Comparison of ENCODE assay signal across 1 cellular context in the genomic region with DNA sequence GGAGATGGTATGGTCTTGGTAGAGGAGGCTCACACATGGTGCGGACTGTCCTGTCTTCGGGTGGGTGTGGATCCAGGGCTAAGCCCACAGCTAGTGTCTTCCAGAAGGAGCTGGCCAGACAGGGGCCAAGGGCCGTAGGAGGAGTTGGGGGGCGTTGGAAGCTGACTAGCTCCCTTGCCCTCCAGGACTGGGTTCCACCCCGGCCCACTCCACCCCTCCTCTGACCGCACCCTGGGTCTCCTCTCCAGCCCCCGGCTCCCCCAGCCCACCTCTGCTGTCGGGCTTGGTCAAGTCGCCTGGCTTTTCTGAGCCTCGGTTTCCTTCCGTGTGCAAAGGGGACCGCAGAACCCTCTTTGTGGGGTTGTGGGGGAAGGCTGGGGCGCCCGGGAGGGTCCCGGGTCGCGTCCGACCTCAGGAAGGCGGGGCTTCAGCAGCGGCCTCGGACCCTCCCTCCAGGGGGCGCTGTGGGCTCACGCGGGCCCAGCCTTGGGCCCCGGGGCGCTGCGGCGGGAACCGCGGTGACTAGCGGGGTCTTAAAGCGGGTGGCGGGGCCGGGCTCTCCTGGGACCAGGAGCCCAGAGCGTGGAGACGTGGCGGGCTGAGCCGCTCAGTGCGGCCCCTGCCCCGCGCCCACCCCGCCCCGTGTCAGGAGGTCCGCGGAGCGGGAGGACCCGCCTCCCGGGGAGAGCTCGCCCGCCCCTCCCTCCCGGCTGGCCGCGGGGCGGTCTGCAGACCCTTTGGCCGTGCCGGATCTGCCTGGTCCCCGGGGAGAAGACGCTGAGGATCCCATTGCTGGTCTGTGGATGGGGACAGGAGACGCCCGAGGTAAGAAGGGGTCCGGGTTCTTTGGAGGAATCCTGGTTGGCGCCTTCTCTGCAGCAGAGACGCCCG.
TF ChIP-seq lines count a peak whose summit lies in the region.

No MANE protein-coding gene starts in this region.

TF ChIP-seq in K562, 482 proteins besides CTCF, POLR2A, EP300 and RAD21 (continues in another document):
- no peak for TF ChIP-seq WHSC1 (IDR thresholded peaks at IDR 0.05; ENCODE audit: low read length)
- no peak for TF ChIP-seq GATAD2B (IDR thresholded peaks at IDR 0.05; ENCODE audit: borderline replicate concordance)
- peak; percentile 50 to 66; a peak in 2 of 4 replicates for TF ChIP-seq MAZ (CRISPR knock-in tag; conservative IDR thresholded peaks at IDR 0.05 in 1 of 2, IDR thresholded peaks at IDR 0.05 in 1 of 2)
- TF ChIP-seq DPF2 (IDR thresholded peaks at IDR 0.05): no peak
- TF ChIP-seq, protein P1, sequence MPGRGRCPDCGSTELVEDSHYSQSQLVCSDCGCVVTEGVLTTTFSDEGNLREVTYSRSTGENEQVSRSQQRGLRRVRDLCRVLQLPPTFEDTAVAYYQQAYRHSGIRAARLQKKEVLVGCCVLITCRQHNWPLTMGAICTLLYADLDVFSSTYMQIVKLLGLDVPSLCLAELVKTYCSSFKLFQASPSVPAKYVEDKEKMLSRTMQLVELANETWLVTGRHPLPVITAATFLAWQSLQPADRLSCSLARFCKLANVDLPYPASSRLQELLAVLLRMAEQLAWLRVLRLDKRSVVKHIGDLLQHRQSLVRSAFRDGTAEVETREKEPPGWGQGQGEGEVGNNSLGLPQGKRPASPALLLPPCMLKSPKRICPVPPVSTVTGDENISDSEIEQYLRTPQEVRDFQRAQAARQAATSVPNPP (IDR thresholded peaks at IDR 0.05; ENCODE audit: borderline replicate concordance, insufficient read depth, insufficient read length): no peak
- TF ChIP-seq, protein P2, sequence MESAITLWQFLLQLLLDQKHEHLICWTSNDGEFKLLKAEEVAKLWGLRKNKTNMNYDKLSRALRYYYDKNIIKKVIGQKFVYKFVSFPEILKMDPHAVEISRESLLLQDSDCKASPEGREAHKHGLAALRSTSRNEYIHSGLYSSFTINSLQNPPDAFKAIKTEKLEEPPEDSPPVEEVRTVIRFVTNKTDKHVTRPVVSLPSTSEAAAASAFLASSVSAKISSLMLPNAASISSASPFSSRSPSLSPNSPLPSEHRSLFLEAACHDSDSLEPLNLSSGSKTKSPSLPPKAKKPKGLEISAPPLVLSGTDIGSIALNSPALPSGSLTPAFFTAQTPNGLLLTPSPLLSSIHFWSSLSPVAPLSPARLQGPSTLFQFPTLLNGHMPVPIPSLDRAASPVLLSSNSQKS (CRISPR knock-in tag; IDR thresholded peaks at IDR 0.05): no peak
- TF ChIP-seq, protein P3, sequence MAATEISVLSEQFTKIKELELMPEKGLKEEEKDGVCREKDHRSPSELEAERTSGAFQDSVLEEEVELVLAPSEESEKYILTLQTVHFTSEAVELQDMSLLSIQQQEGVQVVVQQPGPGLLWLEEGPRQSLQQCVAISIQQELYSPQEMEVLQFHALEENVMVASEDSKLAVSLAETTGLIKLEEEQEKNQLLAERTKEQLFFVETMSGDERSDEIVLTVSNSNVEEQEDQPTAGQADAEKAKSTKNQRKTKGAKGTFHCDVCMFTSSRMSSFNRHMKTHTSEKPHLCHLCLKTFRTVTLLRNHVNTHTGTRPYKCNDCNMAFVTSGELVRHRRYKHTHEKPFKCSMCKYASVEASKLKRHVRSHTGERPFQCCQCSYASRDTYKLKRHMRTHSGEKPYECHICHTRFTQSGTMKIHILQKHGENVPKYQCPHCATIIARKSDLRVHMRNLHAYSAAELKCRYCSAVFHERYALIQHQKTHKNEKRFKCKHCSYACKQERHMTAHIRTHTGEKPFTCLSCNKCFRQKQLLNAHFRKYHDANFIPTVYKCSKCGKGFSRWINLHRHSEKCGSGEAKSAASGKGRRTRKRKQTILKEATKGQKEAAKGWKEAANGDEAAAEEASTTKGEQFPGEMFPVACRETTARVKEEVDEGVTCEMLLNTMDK (IDR thresholded peaks at IDR 0.05; ENCODE audit: borderline replicate concordance, insufficient read depth, low read depth, low read length, poor library complexity, severe bottlenecking): peak; percentile 86
- 0 out of 2 replicates have a peak, but pooled peaks have one; percentile 18 for TF ChIP-seq POLR2G (IDR thresholded peaks at IDR 0.05; ENCODE audit: low read depth, low read length)
- TF ChIP-seq MEF2A (IDR thresholded peaks at IDR 0.05; ENCODE audit: control insufficient read depth, low read depth, low read length): no peak
- no peak for TF ChIP-seq ZFP1 (CRISPR knock-in tag; IDR thresholded peaks at IDR 0.05)
- TF ChIP-seq SMC3 (conservative IDR thresholded peaks at IDR 0.05; ENCODE audit: insufficient read depth, low read depth, low read length): peak; percentile 54
- no peak for TF ChIP-seq L3MBTL2 (IDR thresholded peaks at IDR 0.05)
- peak; percentile 47 for TF ChIP-seq FIP1L1 (IDR thresholded peaks at IDR 0.05; ENCODE audit: low read depth, low read length, poor library complexity, severe bottlenecking)
- TF ChIP-seq ZFPM2 (CRISPR knock-in tag; IDR thresholded peaks at IDR 0.05): no peak
- no peak; the same call in 1 of the 2 replicates for TF ChIP-seq XRCC5 (IDR thresholded peaks at IDR 0.05; ENCODE audit: low read depth, low read length)
- no peak for TF ChIP-seq NCOA1 (IDR thresholded peaks at IDR 0.05; ENCODE audit: low read depth)
- TF ChIP-seq ARID2 (IDR thresholded peaks at IDR 0.05): 0 out of 2 replicates have a peak, but pooled peaks have one; percentile 41
- no peak for TF ChIP-seq BRD4 (IDR thresholded peaks at IDR 0.05)
- TF ChIP-seq CREBBP (IDR thresholded peaks at IDR 0.05; ENCODE audit: low read depth, low read length): no peak
- TF ChIP-seq, protein P4, sequence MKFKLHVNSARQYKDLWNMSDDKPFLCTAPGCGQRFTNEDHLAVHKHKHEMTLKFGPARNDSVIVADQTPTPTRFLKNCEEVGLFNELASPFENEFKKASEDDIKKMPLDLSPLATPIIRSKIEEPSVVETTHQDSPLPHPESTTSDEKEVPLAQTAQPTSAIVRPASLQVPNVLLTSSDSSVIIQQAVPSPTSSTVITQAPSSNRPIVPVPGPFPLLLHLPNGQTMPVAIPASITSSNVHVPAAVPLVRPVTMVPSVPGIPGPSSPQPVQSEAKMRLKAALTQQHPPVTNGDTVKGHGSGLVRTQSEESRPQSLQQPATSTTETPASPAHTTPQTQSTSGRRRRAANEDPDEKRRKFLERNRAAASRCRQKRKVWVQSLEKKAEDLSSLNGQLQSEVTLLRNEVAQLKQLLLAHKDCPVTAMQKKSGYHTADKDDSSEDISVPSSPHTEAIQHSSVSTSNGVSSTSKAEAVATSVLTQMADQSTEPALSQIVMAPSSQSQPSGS (CRISPR knock-in tag; IDR thresholded peaks at IDR 0.05): no peak
- no peak for TF ChIP-seq TAF1 (IDR thresholded peaks at IDR 0.05; ENCODE audit: control insufficient read depth, extremely low read depth, insufficient read depth, low read length, severe bottlenecking)
- TF ChIP-seq, protein P5, sequence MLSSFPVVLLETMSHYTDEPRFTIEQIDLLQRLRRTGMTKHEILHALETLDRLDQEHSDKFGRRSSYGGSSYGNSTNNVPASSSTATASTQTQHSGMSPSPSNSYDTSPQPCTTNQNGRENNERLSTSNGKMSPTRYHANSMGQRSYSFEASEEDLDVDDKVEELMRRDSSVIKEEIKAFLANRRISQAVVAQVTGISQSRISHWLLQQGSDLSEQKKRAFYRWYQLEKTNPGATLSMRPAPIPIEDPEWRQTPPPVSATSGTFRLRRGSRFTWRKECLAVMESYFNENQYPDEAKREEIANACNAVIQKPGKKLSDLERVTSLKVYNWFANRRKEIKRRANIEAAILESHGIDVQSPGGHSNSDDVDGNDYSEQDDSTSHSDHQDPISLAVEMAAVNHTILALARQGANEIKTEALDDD (IDR thresholded peaks at IDR 0.05): no peak
- peak in 2 of 3 experiments; percentile 11 to 25 for TF ChIP-seq YY1 (IDR thresholded peaks at IDR 0.05; ENCODE audit: borderline replicate concordance in 1 of 3, control insufficient read depth in 1 of 3, extremely low read depth in 1 of 3, insufficient read depth in 3 of 3, insufficient read length in 1 of 3, insufficient replicate concordance in 2 of 3, low read depth in 1 of 3, low read length in 2 of 3)
- TF ChIP-seq, protein P6, sequence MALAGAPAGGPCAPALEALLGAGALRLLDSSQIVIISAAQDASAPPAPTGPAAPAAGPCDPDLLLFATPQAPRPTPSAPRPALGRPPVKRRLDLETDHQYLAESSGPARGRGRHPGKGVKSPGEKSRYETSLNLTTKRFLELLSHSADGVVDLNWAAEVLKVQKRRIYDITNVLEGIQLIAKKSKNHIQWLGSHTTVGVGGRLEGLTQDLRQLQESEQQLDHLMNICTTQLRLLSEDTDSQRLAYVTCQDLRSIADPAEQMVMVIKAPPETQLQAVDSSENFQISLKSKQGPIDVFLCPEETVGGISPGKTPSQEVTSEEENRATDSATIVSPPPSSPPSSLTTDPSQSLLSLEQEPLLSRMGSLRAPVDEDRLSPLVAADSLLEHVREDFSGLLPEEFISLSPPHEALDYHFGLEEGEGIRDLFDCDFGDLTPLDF (CRISPR knock-in tag; IDR thresholded peaks at IDR 0.05): no peak
- no peak for TF ChIP-seq POLR2H (tag; IDR thresholded peaks at IDR 0.05; ENCODE audit: low read depth)
- TF ChIP-seq ZFX (CRISPR knock-in tag; IDR thresholded peaks at IDR 0.05): peak; percentile 29; the same call in 1 of the 2 replicates
- peak; percentile 21 for TF ChIP-seq TBP (optimal IDR thresholded peaks at IDR 0.05; ENCODE audit: low read depth, low read length)
- peak; percentile 88 for TF ChIP-seq RB1 (IDR thresholded peaks at IDR 0.05; ENCODE audit: low read depth)
- TF ChIP-seq NR1H2 (CRISPR knock-in tag; IDR thresholded peaks at IDR 0.05): no peak
- TF ChIP-seq, protein P7, sequence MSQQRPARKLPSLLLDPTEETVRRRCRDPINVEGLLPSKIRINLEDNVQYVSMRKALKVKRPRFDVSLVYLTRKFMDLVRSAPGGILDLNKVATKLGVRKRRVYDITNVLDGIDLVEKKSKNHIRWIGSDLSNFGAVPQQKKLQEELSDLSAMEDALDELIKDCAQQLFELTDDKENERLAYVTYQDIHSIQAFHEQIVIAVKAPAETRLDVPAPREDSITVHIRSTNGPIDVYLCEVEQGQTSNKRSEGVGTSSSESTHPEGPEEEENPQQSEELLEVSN (IDR thresholded peaks at IDR 0.05; ENCODE audit: borderline replicate concordance in 1 of 2, extremely low read depth in 1 of 2, insufficient read depth in 1 of 2, insufficient read length in 1 of 2, low read depth in 1 of 2, low read length in 1 of 2, poor library complexity in 1 of 2, severe bottlenecking in 1 of 2): peak in 1 of 2 experiments; percentile 69
- no peak for TF ChIP-seq ARNT (IDR thresholded peaks at IDR 0.05)
- TF ChIP-seq, protein P8, sequence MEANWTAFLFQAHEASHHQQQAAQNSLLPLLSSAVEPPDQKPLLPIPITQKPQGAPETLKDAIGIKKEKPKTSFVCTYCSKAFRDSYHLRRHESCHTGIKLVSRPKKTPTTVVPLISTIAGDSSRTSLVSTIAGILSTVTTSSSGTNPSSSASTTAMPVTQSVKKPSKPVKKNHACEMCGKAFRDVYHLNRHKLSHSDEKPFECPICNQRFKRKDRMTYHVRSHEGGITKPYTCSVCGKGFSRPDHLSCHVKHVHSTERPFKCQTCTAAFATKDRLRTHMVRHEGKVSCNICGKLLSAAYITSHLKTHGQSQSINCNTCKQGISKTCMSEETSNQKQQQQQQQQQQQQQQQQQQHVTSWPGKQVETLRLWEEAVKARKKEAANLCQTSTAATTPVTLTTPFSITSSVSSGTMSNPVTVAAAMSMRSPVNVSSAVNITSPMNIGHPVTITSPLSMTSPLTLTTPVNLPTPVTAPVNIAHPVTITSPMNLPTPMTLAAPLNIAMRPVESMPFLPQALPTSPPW (CRISPR knock-in tag; IDR thresholded peaks at IDR 0.05): peak; percentile 51
- no peak for TF ChIP-seq PURB (CRISPR knock-in tag; IDR thresholded peaks at IDR 0.05; ENCODE audit: low read depth)
- TF ChIP-seq, protein P9, sequence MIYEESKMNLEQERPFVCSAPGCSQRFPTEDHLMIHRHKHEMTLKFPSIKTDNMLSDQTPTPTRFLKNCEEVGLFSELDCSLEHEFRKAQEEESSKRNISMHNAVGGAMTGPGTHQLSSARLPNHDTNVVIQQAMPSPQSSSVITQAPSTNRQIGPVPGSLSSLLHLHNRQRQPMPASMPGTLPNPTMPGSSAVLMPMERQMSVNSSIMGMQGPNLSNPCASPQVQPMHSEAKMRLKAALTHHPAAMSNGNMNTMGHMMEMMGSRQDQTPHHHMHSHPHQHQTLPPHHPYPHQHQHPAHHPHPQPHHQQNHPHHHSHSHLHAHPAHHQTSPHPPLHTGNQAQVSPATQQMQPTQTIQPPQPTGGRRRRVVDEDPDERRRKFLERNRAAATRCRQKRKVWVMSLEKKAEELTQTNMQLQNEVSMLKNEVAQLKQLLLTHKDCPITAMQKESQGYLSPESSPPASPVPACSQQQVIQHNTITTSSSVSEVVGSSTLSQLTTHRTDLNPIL (CRISPR knock-in tag; IDR thresholded peaks at IDR 0.05): no peak
- peak; percentile 19 for TF ChIP-seq HMGN3 (IDR thresholded peaks at IDR 0.05; ENCODE audit: borderline replicate concordance, extremely low read depth, insufficient read length, low read depth, low read length)
- TF ChIP-seq NUFIP1 (IDR thresholded peaks at IDR 0.05; ENCODE audit: partially characterized antibody): no peak
- no peak for TF ChIP-seq ZNF384 (IDR thresholded peaks at IDR 0.05; ENCODE audit: low read depth, low read length)
- TF ChIP-seq MEF2D (tag; conservative IDR thresholded peaks at IDR 0.05; ENCODE audit: low read depth): no peak
- TF ChIP-seq TSC22D4 (tag; IDR thresholded peaks at IDR 0.05): no peak
- no peak for TF ChIP-seq PTRF (tag; IDR thresholded peaks at IDR 0.05)
- no peak for TF ChIP-seq FOXA3 (CRISPR knock-in tag; conservative IDR thresholded peaks at IDR 0.05 in 1 of 2, IDR thresholded peaks at IDR 0.05 in 1 of 2)
- peak; percentile 99 for TF ChIP-seq ZBTB7A (IDR thresholded peaks at IDR 0.05; ENCODE audit: borderline replicate concordance, control insufficient read depth, low read depth, low read length)
- no peak for TF ChIP-seq CHCHD3 (CRISPR knock-in tag; IDR thresholded peaks at IDR 0.05)
- TF ChIP-seq, protein P10, sequence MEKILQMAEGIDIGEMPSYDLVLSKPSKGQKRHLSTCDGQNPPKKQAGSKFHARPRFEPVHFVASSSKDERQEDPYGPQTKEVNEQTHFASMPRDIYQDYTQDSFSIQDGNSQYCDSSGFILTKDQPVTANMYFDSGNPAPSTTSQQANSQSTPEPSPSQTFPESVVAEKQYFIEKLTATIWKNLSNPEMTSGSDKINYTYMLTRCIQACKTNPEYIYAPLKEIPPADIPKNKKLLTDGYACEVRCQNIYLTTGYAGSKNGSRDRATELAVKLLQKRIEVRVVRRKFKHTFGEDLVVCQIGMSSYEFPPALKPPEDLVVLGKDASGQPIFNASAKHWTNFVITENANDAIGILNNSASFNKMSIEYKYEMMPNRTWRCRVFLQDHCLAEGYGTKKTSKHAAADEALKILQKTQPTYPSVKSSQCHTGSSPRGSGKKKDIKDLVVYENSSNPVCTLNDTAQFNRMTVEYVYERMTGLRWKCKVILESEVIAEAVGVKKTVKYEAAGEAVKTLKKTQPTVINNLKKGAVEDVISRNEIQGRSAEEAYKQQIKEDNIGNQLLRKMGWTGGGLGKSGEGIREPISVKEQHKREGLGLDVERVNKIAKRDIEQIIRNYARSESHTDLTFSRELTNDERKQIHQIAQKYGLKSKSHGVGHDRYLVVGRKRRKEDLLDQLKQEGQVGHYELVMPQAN (IDR thresholded peaks at IDR 0.05; ENCODE audit: borderline replicate concordance): no peak
- TF ChIP-seq STAG1 (CRISPR knock-in tag; IDR thresholded peaks at IDR 0.05; ENCODE audit: borderline replicate concordance): peak; percentile 10; the same call in 1 of the 2 replicates
